ENCODE assay signal across 1 cellular context in genomic region chr1:26771643-26772321, GRCh38.
TF ChIP-seq lines count a peak whose summit lies in the region.

No MANE protein-coding gene starts in this region.

TF ChIP-seq in K562, 482 proteins besides CTCF, POLR2A, EP300 and RAD21 (continued from another document and continues in another):
- TF ChIP-seq ARID4B (CRISPR knock-in tag; IDR thresholded peaks at IDR 0.05) (no peak), SIX5 (IDR thresholded peaks at IDR 0.05; ENCODE audit: borderline replicate concordance in 1 of 2, insufficient read depth in 1 of 2, low read depth in 1 of 2, low read length in 2 of 2) (no peak), KAT7 (CRISPR knock-in tag; IDR thresholded peaks at IDR 0.05; ENCODE audit: borderline replicate concordance) (no peak), KDM2B (CRISPR knock-in tag; IDR thresholded peaks at IDR 0.05) (no peak), SRSF3 (IDR thresholded peaks at IDR 0.05; ENCODE audit: insufficient read depth, low read length) (no peak), FOXK1 (CRISPR knock-in tag; IDR thresholded peaks at IDR 0.05; ENCODE audit: borderline replicate concordance) (peak; percentile 91), SREBF2 (CRISPR knock-in tag; IDR thresholded peaks at IDR 0.05) (no peak), RHOXF2B (CRISPR knock-in tag; conservative IDR thresholded peaks at IDR 0.05) (no peak), CBFA2T3 (IDR thresholded peaks at IDR 0.05) (no peak; the same call in none of the 2 replicates), ID3 (CRISPR knock-in tag; IDR thresholded peaks at IDR 0.05) (no peak), ID3 (tag; IDR thresholded peaks at IDR 0.05) (no peak), ZNF224 (CRISPR knock-in tag; IDR thresholded peaks at IDR 0.05) (no peak), POLR2H (tag; IDR thresholded peaks at IDR 0.05; ENCODE audit: low read depth) (no peak), ZBTB43 (CRISPR knock-in tag; IDR thresholded peaks at IDR 0.05) (no peak; the same call in 1 of the 2 replicates), ILK (tag; IDR thresholded peaks at IDR 0.05; ENCODE audit: borderline replicate concordance, low read depth) (no peak), RCOR1 (IDR thresholded peaks at IDR 0.05; ENCODE audit: borderline replicate concordance in 1 of 2, low read depth in 2 of 2, low read length in 2 of 2) (peak in 1 of 2 experiments; percentile 68; a peak in 2 of 4 replicates), NBN (IDR thresholded peaks at IDR 0.05; ENCODE audit: low read depth) (peak; percentile 62; the same call in 1 of the 2 replicates), TEAD1 (CRISPR knock-in tag; IDR thresholded peaks at IDR 0.05) (no peak), ZNF655 (CRISPR knock-in tag; IDR thresholded peaks at IDR 0.05) (no peak), JUNB (CRISPR knock-in tag; conservative IDR thresholded peaks at IDR 0.05) (peak; percentile 81; the same call in 1 of the 2 replicates), GTF2B (IDR thresholded peaks at IDR 0.05; ENCODE audit: extremely low read depth, insufficient read length) (no peak), IFI16 (CRISPR knock-in tag; IDR thresholded peaks at IDR 0.05) (no peak), ZNF584 (CRISPR knock-in tag; IDR thresholded peaks at IDR 0.05; ENCODE audit: low read depth) (peak; percentile 66), FOXP1 (CRISPR knock-in tag; IDR thresholded peaks at IDR 0.05) (peak; percentile 49; the same call in 1 of the 2 replicates), NELFE (IDR thresholded peaks at IDR 0.05; ENCODE audit: insufficient read depth, insufficient read length) (no peak), LCOR (CRISPR knock-in tag; IDR thresholded peaks at IDR 0.05) (no peak), E2F6 (IDR thresholded peaks at IDR 0.05; ENCODE audit: borderline replicate concordance in 1 of 2, extremely low read depth in 1 of 2, insufficient read depth in 1 of 2, insufficient read length in 1 of 2, low read depth in 1 of 2, low read length in 1 of 2, poor library complexity in 1 of 2, severe bottlenecking in 1 of 2) (peak; percentile 50 to 66), MCM5 (IDR thresholded peaks at IDR 0.05; ENCODE audit: low read depth) (no peak), ZNF384 (IDR thresholded peaks at IDR 0.05; ENCODE audit: low read depth, low read length) (no peak), MCM7 (IDR thresholded peaks at IDR 0.05) (no peak), MIER1 (IDR thresholded peaks at IDR 0.05; ENCODE audit: low read depth) (no peak), RBM15 (IDR thresholded peaks at IDR 0.05; ENCODE audit: insufficient read depth, low read length) (no peak), MAFF (IDR thresholded peaks at IDR 0.05; ENCODE audit: low read length) (peak; percentile 50; the same call in 1 of the 2 replicates), CBFA2T2 (conservative IDR thresholded peaks at IDR 0.05) (0 out of 2 replicates have a peak, but pooled peaks have one; percentile 9), ZNF408 (CRISPR knock-in tag; IDR thresholded peaks at IDR 0.05; ENCODE audit: low read depth) (no peak), HMG20A (CRISPR knock-in tag; conservative IDR thresholded peaks at IDR 0.05) (no peak), NFATC3 (IDR thresholded peaks at IDR 0.05) (0 out of 2 replicates have a peak, but pooled peaks have one; percentile 10), KLF1 (tag; IDR thresholded peaks at IDR 0.05) (no peak), ZFP36 (IDR thresholded peaks at IDR 0.05; ENCODE audit: low read depth, low read length, partially characterized antibody) (no peak), ATF2 (CRISPR knock-in tag; IDR thresholded peaks at IDR 0.05) (no peak), GTF3C2 (IDR thresholded peaks at IDR 0.05; ENCODE audit: borderline replicate concordance, extremely low read depth, insufficient read length) (no peak), TBL1XR1 (IDR thresholded peaks at IDR 0.05; ENCODE audit: low read length in 2 of 2) (peak; percentile 70 to 79; a peak in 3 of 4 replicates), HOMEZ (CRISPR knock-in tag; IDR thresholded peaks at IDR 0.05) (no peak), MAZ (CRISPR knock-in tag; conservative IDR thresholded peaks at IDR 0.05 in 1 of 2, IDR thresholded peaks at IDR 0.05 in 1 of 2) (no peak), ZBTB17 (CRISPR knock-in tag; IDR thresholded peaks at IDR 0.05) (no peak), HMGXB4 (CRISPR knock-in tag; IDR thresholded peaks at IDR 0.05) (no peak), ZNF75A (CRISPR knock-in tag; IDR thresholded peaks at IDR 0.05) (no peak), SRSF9 (IDR thresholded peaks at IDR 0.05; ENCODE audit: borderline replicate concordance, low read depth, low read length) (no peak), KLF6 (CRISPR knock-in tag; IDR thresholded peaks at IDR 0.05; ENCODE audit: borderline replicate concordance) (no peak), ZNF324 (CRISPR knock-in tag; IDR thresholded peaks at IDR 0.05) (no peak), ZFPM2 (CRISPR knock-in tag; IDR thresholded peaks at IDR 0.05) (no peak), TBP (optimal IDR thresholded peaks at IDR 0.05; ENCODE audit: low read depth, low read length) (no peak), KHSRP (IDR thresholded peaks at IDR 0.05) (no peak)
